In the genomic region with DNA sequence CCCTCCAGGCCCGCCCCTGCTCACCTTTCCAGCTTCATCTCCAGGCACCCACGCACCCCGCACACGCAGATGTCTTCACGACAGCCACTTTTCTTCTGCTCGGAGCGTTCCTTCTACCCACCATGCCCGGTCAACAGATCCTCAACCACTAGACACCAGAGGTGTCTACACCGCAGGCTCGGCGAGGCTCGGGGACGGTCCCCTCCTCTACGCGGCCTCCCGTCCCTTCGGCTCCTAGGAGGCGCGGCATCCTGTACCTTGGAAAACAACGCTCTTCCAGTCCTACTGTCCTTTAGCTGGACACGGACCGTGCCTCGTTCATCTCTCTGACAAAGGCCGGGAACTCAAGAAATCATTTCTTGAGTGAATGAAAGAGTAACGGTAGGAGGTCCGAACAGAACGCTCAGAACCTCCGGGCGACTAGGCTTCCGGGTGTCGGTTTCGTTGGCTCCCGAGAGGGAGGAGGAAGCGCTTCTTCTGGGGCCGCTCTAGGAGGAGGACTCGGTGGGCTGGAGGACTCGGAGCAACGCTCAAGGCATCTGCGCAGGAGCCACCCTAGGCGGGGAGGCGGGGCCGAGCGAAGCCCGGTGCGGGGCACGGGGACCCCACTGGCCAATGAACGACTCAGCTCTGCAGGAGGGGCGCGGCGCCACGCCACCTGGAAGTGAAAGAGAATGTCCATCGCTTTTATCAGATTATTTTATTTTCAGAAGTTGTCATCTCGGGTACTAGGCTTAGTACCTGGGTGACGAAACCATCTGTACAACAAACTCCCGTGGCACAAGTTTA, we compare ENCODE assay signal across 1 cellular context.
A peak's percentile ranks its signal among the peaks of the same experiment; 100 is the strongest.
TF ChIP-seq lines count a peak whose summit lies in the region.

No MANE protein-coding gene starts in this region.

TF ChIP-seq in K562, 482 proteins besides CTCF, POLR2A, EP300 and RAD21 (continued from another document):
- TF ChIP-seq, protein P1, sequence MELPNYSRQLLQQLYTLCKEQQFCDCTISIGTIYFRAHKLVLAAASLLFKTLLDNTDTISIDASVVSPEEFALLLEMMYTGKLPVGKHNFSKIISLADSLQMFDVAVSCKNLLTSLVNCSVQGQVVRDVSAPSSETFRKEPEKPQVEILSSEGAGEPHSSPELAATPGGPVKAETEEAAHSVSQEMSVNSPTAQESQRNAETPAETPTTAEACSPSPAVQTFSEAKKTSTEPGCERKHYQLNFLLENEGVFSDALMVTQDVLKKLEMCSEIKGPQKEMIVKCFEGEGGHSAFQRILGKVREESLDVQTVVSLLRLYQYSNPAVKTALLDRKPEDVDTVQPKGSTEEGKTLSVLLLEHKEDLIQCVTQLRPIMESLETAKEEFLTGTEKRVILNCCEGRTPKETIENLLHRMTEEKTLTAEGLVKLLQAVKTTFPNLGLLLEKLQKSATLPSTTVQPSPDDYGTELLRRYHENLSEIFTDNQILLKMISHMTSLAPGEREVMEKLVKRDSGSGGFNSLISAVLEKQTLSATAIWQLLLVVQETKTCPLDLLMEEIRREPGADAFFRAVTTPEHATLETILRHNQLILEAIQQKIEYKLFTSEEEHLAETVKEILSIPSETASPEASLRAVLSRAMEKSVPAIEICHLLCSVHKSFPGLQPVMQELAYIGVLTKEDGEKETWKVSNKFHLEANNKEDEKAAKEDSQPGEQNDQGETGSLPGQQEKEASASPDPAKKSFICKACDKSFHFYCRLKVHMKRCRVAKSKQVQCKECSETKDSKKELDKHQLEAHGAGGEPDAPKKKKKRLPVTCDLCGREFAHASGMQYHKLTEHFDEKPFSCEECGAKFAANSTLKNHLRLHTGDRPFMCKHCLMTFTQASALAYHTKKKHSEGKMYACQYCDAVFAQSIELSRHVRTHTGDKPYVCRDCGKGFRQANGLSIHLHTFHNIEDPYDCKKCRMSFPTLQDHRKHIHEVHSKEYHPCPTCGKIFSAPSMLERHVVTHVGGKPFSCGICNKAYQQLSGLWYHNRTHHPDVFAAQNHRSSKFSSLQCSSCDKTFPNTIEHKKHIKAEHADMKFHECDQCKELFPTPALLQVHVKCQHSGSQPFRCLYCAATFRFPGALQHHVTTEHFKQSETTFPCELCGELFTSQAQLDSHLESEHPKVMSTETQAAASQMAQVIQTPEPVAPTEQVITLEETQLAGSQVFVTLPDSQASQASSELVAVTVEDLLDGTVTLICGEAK (IDR thresholded peaks at IDR 0.05) = peak; percentile 86
- TF ChIP-seq, protein P1 (CRISPR knock-in tag; IDR thresholded peaks at IDR 0.05) = no peak
- TF ChIP-seq FOXJ3 (CRISPR knock-in tag; IDR thresholded peaks at IDR 0.05) (no peak), NFRKB (IDR thresholded peaks at IDR 0.05; ENCODE audit: low read depth) (0 out of 2 replicates have a peak, but pooled peaks have one; percentile 41), ARID1B (IDR thresholded peaks at IDR 0.05) (peak; percentile 62; the same call in 1 of the 2 replicates), POLR2H (tag; IDR thresholded peaks at IDR 0.05; ENCODE audit: low read depth) (peak; percentile 95; the same call in 1 of the 2 replicates), FIP1L1 (IDR thresholded peaks at IDR 0.05; ENCODE audit: low read depth, low read length, poor library complexity, severe bottlenecking) (peak; percentile 35), NUFIP1 (IDR thresholded peaks at IDR 0.05; ENCODE audit: partially characterized antibody) (peak; percentile 0), ZNF668 (CRISPR knock-in tag; IDR thresholded peaks at IDR 0.05) (no peak), MCM5 (IDR thresholded peaks at IDR 0.05; ENCODE audit: low read depth) (no peak), KLF16 (IDR thresholded peaks at IDR 0.05) (no peak), HDAC2 (IDR thresholded peaks at IDR 0.05) (peak; percentile 45; the same call in 1 of the 2 replicates), XRCC4 (IDR thresholded peaks at IDR 0.05; ENCODE audit: extremely low read depth, insufficient read depth, insufficient read length) (no peak), ZKSCAN1 (IDR thresholded peaks at IDR 0.05; ENCODE audit: low read depth, low read length) (0 out of 2 replicates have a peak, but pooled peaks have one; percentile 48), FUS (optimal IDR thresholded peaks at IDR 0.05; ENCODE audit: low read depth, low read length) (no peak), TGIF2 (CRISPR knock-in tag; IDR thresholded peaks at IDR 0.05) (no peak), ZNF445 (CRISPR knock-in tag; IDR thresholded peaks at IDR 0.05; ENCODE audit: low read depth) (no peak), CBFA2T3 (IDR thresholded peaks at IDR 0.05) (no peak), CXXC5 (CRISPR knock-in tag; IDR thresholded peaks at IDR 0.05) (peak; percentile 83), CBX1 (IDR thresholded peaks at IDR 0.05; ENCODE audit: low read depth) (no peak), SMARCC2 (IDR thresholded peaks at IDR 0.05; ENCODE audit: low read depth) (peak; percentile 70; the same call in 1 of the 2 replicates), HDAC3 (IDR thresholded peaks at IDR 0.05; ENCODE audit: borderline replicate concordance, partially characterized antibody) (no peak), MEF2D (tag; conservative IDR thresholded peaks at IDR 0.05; ENCODE audit: low read depth) (no peak), ZNF232 (CRISPR knock-in tag; IDR thresholded peaks at IDR 0.05) (0 out of 2 replicates have a peak, but pooled peaks have one; percentile 40), CTBP1 (IDR thresholded peaks at IDR 0.05; ENCODE audit: borderline replicate concordance) (peak; percentile 74), SNRNP70 (optimal IDR thresholded peaks at IDR 0.05; ENCODE audit: low read depth, low read length) (no peak), GATA2 (CRISPR knock-in tag; IDR thresholded peaks at IDR 0.05) (no peak), FOXA3 (CRISPR knock-in tag; conservative IDR thresholded peaks at IDR 0.05 in 1 of 2, IDR thresholded peaks at IDR 0.05 in 1 of 2) (no peak)
- TF ChIP-seq, protein P2, sequence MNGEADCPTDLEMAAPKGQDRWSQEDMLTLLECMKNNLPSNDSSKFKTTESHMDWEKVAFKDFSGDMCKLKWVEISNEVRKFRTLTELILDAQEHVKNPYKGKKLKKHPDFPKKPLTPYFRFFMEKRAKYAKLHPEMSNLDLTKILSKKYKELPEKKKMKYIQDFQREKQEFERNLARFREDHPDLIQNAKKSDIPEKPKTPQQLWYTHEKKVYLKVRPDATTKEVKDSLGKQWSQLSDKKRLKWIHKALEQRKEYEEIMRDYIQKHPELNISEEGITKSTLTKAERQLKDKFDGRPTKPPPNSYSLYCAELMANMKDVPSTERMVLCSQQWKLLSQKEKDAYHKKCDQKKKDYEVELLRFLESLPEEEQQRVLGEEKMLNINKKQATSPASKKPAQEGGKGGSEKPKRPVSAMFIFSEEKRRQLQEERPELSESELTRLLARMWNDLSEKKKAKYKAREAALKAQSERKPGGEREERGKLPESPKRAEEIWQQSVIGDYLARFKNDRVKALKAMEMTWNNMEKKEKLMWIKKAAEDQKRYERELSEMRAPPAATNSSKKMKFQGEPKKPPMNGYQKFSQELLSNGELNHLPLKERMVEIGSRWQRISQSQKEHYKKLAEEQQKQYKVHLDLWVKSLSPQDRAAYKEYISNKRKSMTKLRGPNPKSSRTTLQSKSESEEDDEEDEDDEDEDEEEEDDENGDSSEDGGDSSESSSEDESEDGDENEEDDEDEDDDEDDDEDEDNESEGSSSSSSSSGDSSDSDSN (IDR thresholded peaks at IDR 0.05; ENCODE audit: borderline replicate concordance in 1 of 2, low read depth in 2 of 2, low read length in 2 of 2) = no peak; a peak in 1 of 4 replicates
- TF ChIP-seq, protein P3, sequence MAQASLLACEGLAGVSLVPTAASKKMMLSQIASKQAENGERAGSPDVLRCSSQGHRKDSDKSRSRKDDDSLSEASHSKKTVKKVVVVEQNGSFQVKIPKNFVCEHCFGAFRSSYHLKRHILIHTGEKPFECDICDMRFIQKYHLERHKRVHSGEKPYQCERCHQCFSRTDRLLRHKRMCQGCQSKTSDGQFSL (CRISPR knock-in tag; IDR thresholded peaks at IDR 0.05) = no peak
- TF ChIP-seq, protein P3 (tag; IDR thresholded peaks at IDR 0.05) = no peak
- TF ChIP-seq, protein P4, sequence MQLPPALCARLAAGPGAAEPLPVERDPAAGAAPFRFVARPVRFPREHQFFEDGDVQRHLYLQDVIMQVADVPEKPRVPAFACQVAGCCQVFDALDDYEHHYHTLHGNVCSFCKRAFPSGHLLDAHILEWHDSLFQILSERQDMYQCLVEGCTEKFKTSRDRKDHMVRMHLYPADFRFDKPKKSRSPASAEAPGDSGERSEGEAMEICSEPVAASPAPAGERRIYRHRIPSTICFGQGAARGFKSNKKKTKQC (CRISPR knock-in tag; IDR thresholded peaks at IDR 0.05) = peak; percentile 68; the same call in 1 of the 2 replicates
- TF ChIP-seq, protein P5, sequence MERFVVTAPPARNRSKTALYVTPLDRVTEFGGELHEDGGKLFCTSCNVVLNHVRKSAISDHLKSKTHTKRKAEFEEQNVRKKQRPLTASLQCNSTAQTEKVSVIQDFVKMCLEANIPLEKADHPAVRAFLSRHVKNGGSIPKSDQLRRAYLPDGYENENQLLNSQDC (CRISPR knock-in tag; IDR thresholded peaks at IDR 0.05) = no peak
- TF ChIP-seq, protein P6, sequence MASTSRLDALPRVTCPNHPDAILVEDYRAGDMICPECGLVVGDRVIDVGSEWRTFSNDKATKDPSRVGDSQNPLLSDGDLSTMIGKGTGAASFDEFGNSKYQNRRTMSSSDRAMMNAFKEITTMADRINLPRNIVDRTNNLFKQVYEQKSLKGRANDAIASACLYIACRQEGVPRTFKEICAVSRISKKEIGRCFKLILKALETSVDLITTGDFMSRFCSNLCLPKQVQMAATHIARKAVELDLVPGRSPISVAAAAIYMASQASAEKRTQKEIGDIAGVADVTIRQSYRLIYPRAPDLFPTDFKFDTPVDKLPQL (IDR thresholded peaks at IDR 0.05; ENCODE audit: extremely low read depth, insufficient read length) = no peak
